Comparison of ENCODE assay signal across 8 cellular contexts in the genomic region with DNA sequence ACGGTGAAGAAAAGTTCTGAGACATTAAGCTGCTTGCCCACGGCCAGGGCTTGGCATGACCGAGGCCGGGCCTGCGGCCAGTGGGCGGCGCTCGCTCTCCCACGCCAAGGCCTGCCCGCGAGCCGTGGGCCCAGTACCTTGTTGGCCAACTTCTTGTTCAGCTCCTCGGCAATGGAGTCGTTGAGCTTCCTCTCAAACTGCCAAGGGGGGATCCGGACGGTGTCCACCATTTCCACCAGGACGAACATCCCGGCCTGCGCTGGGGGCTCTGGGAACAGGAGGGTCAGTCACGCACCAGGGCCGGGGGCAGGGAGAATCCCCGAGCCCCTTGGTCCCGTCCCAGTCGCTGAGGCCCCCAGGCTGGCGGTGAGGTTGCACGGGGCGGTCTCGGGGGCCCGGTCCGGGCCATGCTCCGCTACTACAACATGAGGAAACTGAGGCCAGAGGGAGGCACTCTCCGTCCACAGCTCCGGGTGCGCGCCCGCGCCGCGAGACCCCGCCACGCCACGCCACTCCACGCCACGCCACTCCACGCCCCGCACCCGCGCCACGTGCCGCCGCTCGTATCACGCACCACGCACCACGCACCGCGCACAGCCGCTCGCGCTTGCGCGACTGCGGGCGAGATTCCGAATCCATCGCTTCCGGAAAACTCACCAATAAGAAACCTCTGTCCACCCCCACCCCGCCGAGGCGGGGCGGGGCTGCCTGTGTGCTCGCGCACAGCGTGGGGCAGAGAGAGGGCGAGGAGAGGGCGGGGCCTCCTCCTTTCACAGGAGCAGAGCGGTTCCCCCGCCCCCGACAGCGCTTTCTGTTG. TPM values are rescaled to one million over a fixed set of nuclear protein-coding genes. Genes with fewer than 3 reads are reported as not detected.
DNase-seq lines count a peak whose midpoint lies in the region; ATAC-seq and TF ChIP-seq lines count a peak whose summit lies in the region.

POLR3H (minus strand) TSS at position 617 of the 817 bp plus-strand sequence; CDS start at position 248, 369 bp downstream.

- peak within 1 kb of the TSS; percentile 95 to 97 (median 96) for H3K27ac Mint-ChIP-seq in IgD-negative memory B cell

- no peaks in the 10 kb centered on the region for H3K9me3 Mint-ChIP-seq in IgD-negative memory B cell

- H3K4me3 ChIP-seq in epithelial cell of esophagus (ENCODE audit: low read length) (peak within 1 kb of the TSS; percentile 81), mucosa of descending colon (peak within 1 kb of the TSS; percentile 60)

- no peaks in the 10 kb centered on the region for H3K27me3 Mint-ChIP-seq in IgD-negative memory B cell

- peak; percentile 83 for ATAC-seq in GM21528 (IDR thresholded peaks at IDR 0.05; ENCODE audit: low FRiP score, unreplicated experiment)
- peak; percentile 99 for ATAC-seq in mucosa of descending colon

- no peaks in the 10 kb centered on the region for H3K9me3 ChIP-seq in mucosa of descending colon

- peaks cover 21% of the 10 kb centered on the region for H3K4me1 ChIP-seq in mucosa of descending colon (ENCODE audit: low read depth)

- peak; percentile 43 for TF ChIP-seq CTCF in epithelial cell of esophagus (IDR thresholded peaks at IDR 0.05; ENCODE audit: insufficient read depth, low read depth, low read length, missing control alignments)
- peak; percentile 58 for TF ChIP-seq CTCF in mucosa of descending colon (IDR thresholded peaks at IDR 0.05)

- intact Hi-C loops in mucosa of descending colon (cut with DNase I, micrococcal nuclease), result loop anchor here in 1 of 2 donors (10.0 kb wide), 1 partner anchor 51 kb away; no protein-coding TSS in a partner anchor

- H3K36me3 Mint-ChIP-seq in IgD-negative memory B cell, result no peaks in the 10 kb centered on the region

- H3K4me3 Mint-ChIP-seq in IgD-negative memory B cell, result peak within 1 kb of the TSS; percentile 90 to 100 (median 98)

- H3K36me3 ChIP-seq in mucosa of descending colon (ENCODE audit: low read depth), result no peaks in the 10 kb centered on the region

- H3K4me1 Mint-ChIP-seq in IgD-negative memory B cell, result peaks cover 19 to 27% (median 24%) of the 10 kb centered on the region in 3 donors

- DNase-seq in DMS153 (lab: John Stamatoyannopoulos, UW), result peak; percentile 97
- peak; percentile 98 for DNase-seq in OCI-M1 (lab: John Stamatoyannopoulos, UW)
- DNase-seq in activated T-cell treated with anti-CD3 and anti-CD28 coated beads for 24 hours (ENCODE audit: low read depth), result peak; percentile 95
- peak; percentile 99 for DNase-seq in epithelial cell of esophagus (ENCODE audit: low read depth)
- peak; percentile 98 to 100 (median 99) for DNase-seq in mucosa of descending colon
- DNase-seq in stimulated activated CD8-positive, alpha-beta memory T cell treated with anti-CD3 and anti-CD28 coated beads, Interleukin-4, amount 100 ng/mL, for 24 hours (ENCODE audit: low read depth), result peak; percentile 96

RNA-seq across cellular contexts. Expression of gene POLR3H, which starts in this region (rescaled TPM):
- 15.9 TPM for polyA plus RNA-seq in IgD-negative memory B cell
- total RNA-seq in mucosa of descending colon, result 10 to 100 TPM; 12.4 to 26.1 (median 15.7) TPM

Comparison
In these comparisons a context has a peak if more than half of its experiments do, and no peak if none do; other contexts are left out.
1. Peak in every context shown above with its lines: DNase-seq, ATAC-seq and H3K4me3 ChIP-seq.